Comparison of ENCODE assay signal across 2 cellular contexts in the genomic region with DNA sequence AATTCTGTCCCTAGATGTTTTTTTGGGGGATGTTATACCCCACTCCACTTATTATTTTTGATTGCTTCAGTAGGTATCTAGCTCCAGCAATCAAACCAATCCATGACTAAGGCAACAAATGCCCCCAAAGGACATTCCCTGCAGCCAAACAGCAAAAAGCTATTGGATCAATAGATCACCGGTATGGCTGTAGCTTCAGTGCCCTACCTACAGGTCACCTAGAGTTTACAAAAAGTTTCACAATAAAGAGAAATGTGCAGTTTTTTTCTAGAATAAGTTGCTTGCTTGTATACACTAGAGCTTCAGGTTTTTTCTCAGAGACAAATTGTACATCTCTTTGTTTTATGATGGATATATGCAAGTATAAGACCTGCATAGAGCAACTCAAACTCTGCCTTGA.
A peak's percentile ranks its signal among the peaks of the same experiment; 100 is the strongest.
TF ChIP-seq lines count a peak whose summit lies in the region.

No MANE protein-coding gene starts in this region.

TF ChIP-seq in liver, 16 proteins besides CTCF, POLR2A, EP300 and RAD21 (continued from another document):
- TF ChIP-seq NR2F2 (IDR thresholded peaks at IDR 0.05) (no peak), HNF4A (conservative IDR thresholded peaks at IDR 0.05) (peak; percentile 35 to 51), FOXA1 (IDR thresholded peaks at IDR 0.05) (no peak), MAX (IDR thresholded peaks at IDR 0.05) (peak; percentile 12), ZBTB33 (IDR thresholded peaks at IDR 0.05) (peak; percentile 34), GABPA (IDR thresholded peaks at IDR 0.05 in 1 of 2, conservative IDR thresholded peaks at IDR 0.05 in 1 of 2) (peak in 1 of 2 donors; percentile 25), EGR1 (IDR thresholded peaks at IDR 0.05; ENCODE audit: low read depth in 2 of 2) (no peak), JUND (IDR thresholded peaks at IDR 0.05) (no peak), YY1 (IDR thresholded peaks at IDR 0.05) (peak; percentile 41), ATF3 (IDR thresholded peaks at IDR 0.05) (no peak), SP1 (IDR thresholded peaks at IDR 0.05) (peak; percentile 25)
- TF ChIP-seq, protein P1, sequence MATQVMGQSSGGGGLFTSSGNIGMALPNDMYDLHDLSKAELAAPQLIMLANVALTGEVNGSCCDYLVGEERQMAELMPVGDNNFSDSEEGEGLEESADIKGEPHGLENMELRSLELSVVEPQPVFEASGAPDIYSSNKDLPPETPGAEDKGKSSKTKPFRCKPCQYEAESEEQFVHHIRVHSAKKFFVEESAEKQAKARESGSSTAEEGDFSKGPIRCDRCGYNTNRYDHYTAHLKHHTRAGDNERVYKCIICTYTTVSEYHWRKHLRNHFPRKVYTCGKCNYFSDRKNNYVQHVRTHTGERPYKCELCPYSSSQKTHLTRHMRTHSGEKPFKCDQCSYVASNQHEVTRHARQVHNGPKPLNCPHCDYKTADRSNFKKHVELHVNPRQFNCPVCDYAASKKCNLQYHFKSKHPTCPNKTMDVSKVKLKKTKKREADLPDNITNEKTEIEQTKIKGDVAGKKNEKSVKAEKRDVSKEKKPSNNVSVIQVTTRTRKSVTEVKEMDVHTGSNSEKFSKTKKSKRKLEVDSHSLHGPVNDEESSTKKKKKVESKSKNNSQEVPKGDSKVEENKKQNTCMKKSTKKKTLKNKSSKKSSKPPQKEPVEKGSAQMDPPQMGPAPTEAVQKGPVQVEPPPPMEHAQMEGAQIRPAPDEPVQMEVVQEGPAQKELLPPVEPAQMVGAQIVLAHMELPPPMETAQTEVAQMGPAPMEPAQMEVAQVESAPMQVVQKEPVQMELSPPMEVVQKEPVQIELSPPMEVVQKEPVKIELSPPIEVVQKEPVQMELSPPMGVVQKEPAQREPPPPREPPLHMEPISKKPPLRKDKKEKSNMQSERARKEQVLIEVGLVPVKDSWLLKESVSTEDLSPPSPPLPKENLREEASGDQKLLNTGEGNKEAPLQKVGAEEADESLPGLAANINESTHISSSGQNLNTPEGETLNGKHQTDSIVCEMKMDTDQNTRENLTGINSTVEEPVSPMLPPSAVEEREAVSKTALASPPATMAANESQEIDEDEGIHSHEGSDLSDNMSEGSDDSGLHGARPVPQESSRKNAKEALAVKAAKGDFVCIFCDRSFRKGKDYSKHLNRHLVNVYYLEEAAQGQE (IDR thresholded peaks at IDR 0.05): no peak

TF ChIP-seq in HepG2, 621 proteins besides CTCF, POLR2A, EP300 and RAD21 (continued from another document):
- TF ChIP-seq, protein P2, sequence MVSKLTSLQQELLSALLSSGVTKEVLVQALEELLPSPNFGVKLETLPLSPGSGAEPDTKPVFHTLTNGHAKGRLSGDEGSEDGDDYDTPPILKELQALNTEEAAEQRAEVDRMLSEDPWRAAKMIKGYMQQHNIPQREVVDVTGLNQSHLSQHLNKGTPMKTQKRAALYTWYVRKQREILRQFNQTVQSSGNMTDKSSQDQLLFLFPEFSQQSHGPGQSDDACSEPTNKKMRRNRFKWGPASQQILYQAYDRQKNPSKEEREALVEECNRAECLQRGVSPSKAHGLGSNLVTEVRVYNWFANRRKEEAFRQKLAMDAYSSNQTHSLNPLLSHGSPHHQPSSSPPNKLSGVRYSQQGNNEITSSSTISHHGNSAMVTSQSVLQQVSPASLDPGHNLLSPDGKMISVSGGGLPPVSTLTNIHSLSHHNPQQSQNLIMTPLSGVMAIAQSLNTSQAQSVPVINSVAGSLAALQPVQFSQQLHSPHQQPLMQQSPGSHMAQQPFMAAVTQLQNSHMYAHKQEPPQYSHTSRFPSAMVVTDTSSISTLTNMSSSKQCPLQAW (CRISPR knock-in tag; IDR thresholded peaks at IDR 0.05): no peak
